ENCODE assay signal across 17 cellular contexts in genomic region chr2:67213677-67214402, GRCh38.
"Had no signal": no experiment of that assay in that cellular context is flagged by ENCODE, and none has a peak within 500 bp of the region (broad histone marks: within the 10 kb centered on the region; RNA-seq: fewer than 3 reads in every experiment).

No MANE protein-coding gene starts in this region.

- H3K36me3 ChIP-seq: gastrocnemius medialis, left lung, vagina had no signal

- ATAC-seq: activated T-helper 17 cell treated with anti-CD3 and anti-CD28 coated beads, Interleukin-2, amount 50 U/mL, for 72 hours; gastrocnemius medialis; left lung; naive thymus-derived CD8-positive, alpha-beta T cell had no signal

- H3K4me1 Mint-ChIP-seq: activated CD4-positive, alpha-beta T cell treated with anti-CD3 and anti-CD28 coated beads, Interleukin-2, amount 10 ng/mL, durations not matched to agents 7 days and 5 days; activated naive CD4-positive, alpha-beta T cell treated with anti-CD3 and anti-CD28 coated beads, Interleukin-2, amount 10 ng/mL, durations not matched to agents 7 days and 5 days; activated T-helper 17 cell treated with anti-CD3 and anti-CD28 coated beads, Interleukin-2, amount 50 U/mL, for 72 hours; central memory CD8-positive, alpha-beta T cell had no signal

- H3K4me3 Mint-ChIP-seq: activated CD4-positive, alpha-beta T cell treated with anti-CD3 and anti-CD28 coated beads, Interleukin-2, amount 10 ng/mL, durations not matched to agents 7 days and 5 days; activated naive CD4-positive, alpha-beta T cell treated with anti-CD3 and anti-CD28 coated beads, Interleukin-2, amount 10 ng/mL, durations not matched to agents 7 days and 5 days; activated T-helper 17 cell treated with anti-CD3 and anti-CD28 coated beads, Interleukin-2, amount 50 U/mL, for 72 hours; central memory CD8-positive, alpha-beta T cell; naive thymus-derived CD8-positive, alpha-beta T cell; stimulated activated naive CD8-positive, alpha-beta T cell treated with anti-CD3 and anti-CD28 coated beads, Interleukin-15, Interleukin-2, amounts not matched to agents 100 ng/mL and 50 ng/mL, for 24 hours; T-helper 1 cell treated with Interleukin-12 subunit alpha and Interleukin-12 subunit beta and Interleukin-4 antibody, amounts not matched to agents 30 μg/mL and 1 μg/mL, for 36 hours had no signal

- H3K4me3 ChIP-seq: gastrocnemius medialis, left lung, vagina had no signal

- H3K9me3 Mint-ChIP-seq: activated CD4-positive, alpha-beta T cell treated with anti-CD3 and anti-CD28 coated beads, Interleukin-2, amount 10 ng/mL, durations not matched to agents 7 days and 5 days; activated T-helper 17 cell treated with anti-CD3 and anti-CD28 coated beads, Interleukin-2, amount 50 U/mL, for 72 hours; central memory CD8-positive, alpha-beta T cell; stimulated activated naive CD8-positive, alpha-beta T cell treated with anti-CD3 and anti-CD28 coated beads, Interleukin-15, Interleukin-2, amounts not matched to agents 100 ng/mL and 50 ng/mL, for 24 hours; T-helper 1 cell treated with Interleukin-12 subunit alpha and Interleukin-12 subunit beta and Interleukin-4 antibody, amounts not matched to agents 30 μg/mL and 1 μg/mL, for 36 hours had no signal

- H3K27ac Mint-ChIP-seq: activated CD4-positive, alpha-beta T cell treated with anti-CD3 and anti-CD28 coated beads, Interleukin-2, amount 10 ng/mL, durations not matched to agents 7 days and 5 days; activated naive CD4-positive, alpha-beta T cell treated with anti-CD3 and anti-CD28 coated beads, Interleukin-2, amount 10 ng/mL, durations not matched to agents 7 days and 5 days; activated T-helper 17 cell treated with anti-CD3 and anti-CD28 coated beads, Interleukin-2, amount 50 U/mL, for 72 hours; naive thymus-derived CD8-positive, alpha-beta T cell; stimulated activated naive CD8-positive, alpha-beta T cell treated with anti-CD3 and anti-CD28 coated beads, Interleukin-15, Interleukin-2, amounts not matched to agents 100 ng/mL and 50 ng/mL, for 24 hours; T-helper 1 cell treated with Interleukin-12 subunit alpha and Interleukin-12 subunit beta and Interleukin-4 antibody, amounts not matched to agents 30 μg/mL and 1 μg/mL, for 36 hours had no signal

- H3K27ac ChIP-seq: gastrocnemius medialis, left lung, vagina had no signal

- H3K9me3 ChIP-seq: gastrocnemius medialis, vagina had no signal

- H3K36me3 Mint-ChIP-seq: activated naive CD4-positive, alpha-beta T cell treated with anti-CD3 and anti-CD28 coated beads, Interleukin-2, amount 10 ng/mL, durations not matched to agents 7 days and 5 days had no signal

- DNase-seq: activated CD4-positive, alpha-beta T cell treated with anti-CD3 and anti-CD28 coated beads, Interleukin-2, amount 10 ng/mL, durations not matched to agents 7 days and 5 days; activated CD4-positive, CD25-positive, alpha-beta regulatory T cell; activated CD8-positive, alpha-beta memory T cell treated with anti-CD3 and anti-CD28 coated beads for 24 hours; activated naive CD4-positive, alpha-beta T cell treated with anti-CD3 and anti-CD28 coated beads, Interleukin-2, amount 10 ng/mL, durations not matched to agents 7 days and 5 days; cortex of kidney; effector CD8-positive, alpha-beta T cell; gastrocnemius medialis; left lung; naive thymus-derived CD8-positive, alpha-beta T cell; occipital lobe; stimulated activated CD4-positive, alpha-beta T cell treated with anti-CD3 and anti-CD28 coated beads, Interleukin-4, amount 100 ng/mL, for 1 hour; stimulated activated CD8-positive, alpha-beta memory T cell treated with anti-CD3 and anti-CD28 coated beads, Interleukin-4, amount 100 ng/mL, for 48 hours had no signal

- H3K27me3 ChIP-seq: gastrocnemius medialis, left lung, vagina had no signal

- H3K4me1 ChIP-seq: gastrocnemius medialis, left lung, vagina had no signal

- H3K27me3 Mint-ChIP-seq: activated CD4-positive, alpha-beta T cell treated with anti-CD3 and anti-CD28 coated beads, Interleukin-2, amount 10 ng/mL, durations not matched to agents 7 days and 5 days; activated naive CD4-positive, alpha-beta T cell treated with anti-CD3 and anti-CD28 coated beads, Interleukin-2, amount 10 ng/mL, durations not matched to agents 7 days and 5 days; central memory CD8-positive, alpha-beta T cell; stimulated activated naive CD8-positive, alpha-beta T cell treated with anti-CD3 and anti-CD28 coated beads, Interleukin-15, Interleukin-2, amounts not matched to agents 100 ng/mL and 50 ng/mL, for 24 hours had no signal
